ENCODE assay signal across 19 cellular contexts in the genomic region with DNA sequence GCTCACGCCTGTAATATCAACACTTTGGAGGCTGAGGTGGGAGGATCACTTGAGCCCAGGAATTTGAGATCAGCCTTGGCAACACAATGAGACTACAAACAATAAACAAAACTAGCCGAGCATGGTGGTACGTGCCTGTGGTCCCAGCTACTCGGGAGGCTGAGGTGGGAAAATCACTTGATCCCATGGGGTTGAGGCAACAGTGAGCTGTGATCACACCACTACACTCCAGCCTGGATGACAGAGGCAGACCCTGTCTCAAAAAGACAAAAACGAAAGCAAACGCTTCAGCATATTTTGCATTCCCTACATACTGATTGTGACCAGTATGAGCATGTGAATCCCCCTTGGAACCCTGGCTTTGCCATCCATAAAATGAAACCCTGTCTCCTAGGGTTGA. TPM values are rescaled to one million over a fixed set of nuclear protein-coding genes. Genes with fewer than 3 reads are reported as not detected.
DNase-seq lines count a peak whose midpoint lies in the region; ATAC-seq, FAIRE-seq and TF ChIP-seq lines count a peak whose summit lies in the region.
"Had no signal": no experiment of that assay in that cellular context is flagged by ENCODE, and none has a peak within 500 bp of the region (broad histone marks: within the 10 kb centered on the region; RNA-seq: fewer than 3 reads in every experiment).

No MANE protein-coding gene starts in this region.

- ATAC-seq in Right ventricle myocardium inferior = no peak

- H2BK15ac ChIP-seq in mesendoderm (replicated peaks; ENCODE audit: low read depth) = no peak overlapping the region

- no peak overlapping the region for H3K23ac ChIP-seq in mesendoderm (ENCODE audit: low read length)

- no peak overlapping the region for H2BK120ac ChIP-seq in mesendoderm (ENCODE audit: low read depth, low read length)

- no peaks in the 10 kb centered on the region for H3K36me3 ChIP-seq in mesendoderm (ENCODE audit: control insufficient read depth, insufficient read depth, low read length)

- no peak overlapping the region for H2AK5ac ChIP-seq in mesendoderm (ENCODE audit: low read length)

- no peak overlapping the region for H4K5ac ChIP-seq in mesendoderm (ENCODE audit: low read length)

- H3K56ac ChIP-seq in mesendoderm (ENCODE audit: low read length) = peak overlapping the region; percentile 32

- no CpG with 5 or more reads among the region's 6 CpGs for WGBS in mesendoderm (ENCODE audit: extremely low coverage, insufficient coverage, low lambda C conversion rate)

- H3K4me2 ChIP-seq in mesendoderm (ENCODE audit: low read length) = no peak overlapping the region
- H3K4me2 ChIP-seq: hepatocyte, KMS-11 had no signal

- no peaks in the 10 kb centered on the region for H3K79me2 ChIP-seq in mesendoderm (ENCODE audit: control insufficient read depth, insufficient read depth, low read length)
- H3K79me2 ChIP-seq: hepatocyte had no signal

- TF ChIP-seq CTCF in choroid plexus epithelial cell (conservative IDR thresholded peaks at IDR 0.05; ENCODE audit: low read depth, low read length) (no peak), type B pancreatic cell (conservative IDR thresholded peaks at IDR 0.05) (no peak)

- H3K4me3 Mint-ChIP-seq in type B pancreatic cell = peak overlapping the region; percentile 22

- peaks cover 44% of the 10 kb centered on the region for H3K4me1 Mint-ChIP-seq in type B pancreatic cell (ENCODE audit: unreplicated experiment)

- H3K9me3 Mint-ChIP-seq in type B pancreatic cell = peaks cover 6% of the 10 kb centered on the region

- intact Hi-C loops in Right ventricle myocardium inferior (cut with DNase I) = no loop called here

- DNase-seq in HTR-8/SVneo (ENCODE audit: insufficient read length, low spot score) (peak; percentile 20), choroid plexus epithelial cell (ENCODE audit: low read depth) (peak; percentile 75), mesendoderm (peak; percentile 76), type B pancreatic cell (ENCODE audit: extremely low spot score, unreplicated experiment) (no peak), Right ventricle myocardium inferior (ENCODE audit: missing footprints) (no peak)
- DNase-seq in activated T-cell treated with anti-CD3 and anti-CD28 coated beads, Interleukin-2, amount 50 U/mL, for 48 hours = no peak
- no peak for DNase-seq in activated CD8-positive, alpha-beta memory T cell treated with anti-CD3 and anti-CD28 coated beads, Interleukin-2, amount 50 U/mL, for 48 hours
- DNase-seq: activated CD4-positive, alpha-beta T cell treated with anti-CD3 and anti-CD28 coated beads for 48 hours; activated gamma-delta T cell treated with Interleukin-2 at 50 U/mL for 16 hours; anterior cingulate cortex; kidney glomerular epithelial cell; NCI-H2081; NCI-H446 treated with DMSO at 0.1 percent for 48 hours; SW 1271; testis had no signal

- H3K4me1 ChIP-seq in mesendoderm (ENCODE audit: control insufficient read depth, low read depth, low read length) = peaks cover 7% of the 10 kb centered on the region
- H3K4me1 ChIP-seq: testis had no signal

- no peak overlapping the region for H3K4ac ChIP-seq in mesendoderm (ENCODE audit: low read depth, low read length)

- H2BK5ac ChIP-seq in mesendoderm (ENCODE audit: low read length) = no peak overlapping the region

- H3K27me3 ChIP-seq in mesendoderm (ENCODE audit: insufficient read depth, low read length, poor library complexity) = no peaks in the 10 kb centered on the region
- H3K27me3 ChIP-seq: hepatocyte, testis had no signal

- no peaks in the 10 kb centered on the region for H3K27me3 Mint-ChIP-seq in type B pancreatic cell

- FAIRE-seq in HTR-8/SVneo (lab: Jason Lieb, UNC) = no peak
- FAIRE-seq: GM18507, TTC549 had no signal

- no peaks in the 10 kb centered on the region for H3K79me1 ChIP-seq in mesendoderm (ENCODE audit: low read length)

- H3K27ac ChIP-seq in mesendoderm (ENCODE audit: low read depth, low read length) = no peak overlapping the region
- H3K27ac ChIP-seq: hepatocyte, KMS-11, testis had no signal

- peaks cover 4% of the 10 kb centered on the region for H3K36me3 Mint-ChIP-seq in type B pancreatic cell

- peak overlapping the region; percentile 24 for H3K27ac Mint-ChIP-seq in type B pancreatic cell

- no peak overlapping the region for H3K9ac ChIP-seq in mesendoderm (ENCODE audit: low read length)
- H3K9ac ChIP-seq: KMS-11 had no signal

- H4K8ac ChIP-seq in mesendoderm (ENCODE audit: low read depth, low read length) = no peak overlapping the region

- H3K18ac ChIP-seq in mesendoderm (ENCODE audit: low read length) = no peak overlapping the region

- H3K4me3 ChIP-seq in choroid plexus epithelial cell (ENCODE audit: low read depth, low read length) (no peak overlapping the region), mesendoderm (ENCODE audit: low read length) (no peak overlapping the region)
- H3K4me3 ChIP-seq: hepatocyte, testis had no signal

RNA-seq across cellular contexts. Expression of gene MN1, which starts 33.9 kb away (rescaled TPM):
- polyA plus RNA-seq in mesendoderm (2013, experiment 1 of 2) = 1.3 TPM
- 1.4 TPM for polyA plus RNA-seq in mesendoderm (2013, experiment 2 of 2)
- total RNA-seq in type B pancreatic cell (ENCODE audit: low replicate concordance) (1.7 and 17.0 TPM in 2 replicates), Right ventricle myocardium inferior (5.3 TPM)

Comparison
In these comparisons a context has a peak if more than half of its experiments do, and no peak if none do; other contexts are left out.
1. DNase-seq: peak in HTR-8/SVneo (single experiment), choroid plexus epithelial cell (single experiment) and mesendoderm (single experiment); none in type B pancreatic cell (single experiment), Right ventricle myocardium inferior (single experiment), activated T-cell treated with anti-CD3 and anti-CD28 coated beads, Interleukin-2, amount 50 U/mL, for 48 hours (0 of 2) and activated CD8-positive, alpha-beta memory T cell treated with anti-CD3 and anti-CD28 coated beads, Interleukin-2, amount 50 U/mL, for 48 hours (single experiment).